Comparison of ENCODE assay signal across 11 cellular contexts in the genomic region with DNA sequence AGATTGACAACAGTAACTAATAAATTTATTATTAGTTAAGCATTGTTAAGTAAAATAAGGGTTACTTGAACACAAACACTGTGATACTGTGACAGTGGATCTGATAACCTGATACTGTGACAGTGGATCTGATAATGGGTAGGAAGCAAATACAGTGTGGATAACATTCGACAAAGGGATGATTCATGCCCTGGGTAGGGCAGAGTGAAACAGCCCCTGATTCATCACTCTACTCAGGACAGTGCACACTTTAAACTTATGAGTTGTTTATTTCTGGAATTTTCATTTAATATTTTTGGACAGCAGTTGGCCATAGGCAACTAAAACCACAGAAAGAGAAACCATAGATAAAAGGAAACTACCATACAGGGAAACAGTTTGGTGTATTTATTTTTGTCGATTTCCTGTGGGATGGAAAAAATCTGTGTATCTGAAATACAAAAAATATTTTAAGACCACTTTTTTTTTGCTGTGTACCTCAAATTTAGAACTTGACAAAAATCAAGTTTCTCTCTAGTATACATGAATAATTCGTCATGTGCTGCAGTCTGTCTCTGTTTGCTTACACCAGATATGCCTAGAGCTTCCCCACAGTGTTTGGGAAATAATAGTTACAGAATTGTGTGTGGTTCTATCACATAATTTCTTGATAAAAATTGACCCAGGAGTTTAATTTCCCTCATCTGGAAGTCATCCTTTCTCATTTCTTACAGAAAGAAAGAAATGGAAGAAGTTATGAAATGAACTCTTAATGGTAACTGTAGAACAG.
A peak's percentile ranks its signal among the peaks of the same experiment; 100 is the strongest.
DNase-seq lines count a peak whose midpoint lies in the region; ATAC-seq, FAIRE-seq and TF ChIP-seq lines count a peak whose summit lies in the region.
"Had no signal": no experiment of that assay in that cellular context is flagged by ENCODE, and none has a peak within 500 bp of the region (broad histone marks: within the 10 kb centered on the region; RNA-seq: fewer than 3 reads in every experiment).

No MANE protein-coding gene starts in this region.

- no peak overlapping the region for H3K4me3 Mint-ChIP-seq in nephron progenitor cell
- H3K4me3 Mint-ChIP-seq: CD14-positive monocyte had no signal

- no peaks in the 10 kb centered on the region for H3K27me3 Mint-ChIP-seq in nephron progenitor cell (ENCODE audit: low read depth, poor library complexity)

- no peaks in the 10 kb centered on the region for H4K20me1 ChIP-seq in SK-N-SH (ENCODE audit: insufficient read depth)

- ATAC-seq in A549: peak; percentile 95 to 96
- peak; percentile 100 for ATAC-seq in foreskin keratinocyte
- no peak for ATAC-seq in GM19455 (IDR thresholded peaks at IDR 0.05; ENCODE audit: unreplicated experiment)

- H3K4me1 ChIP-seq in A549 (peaks cover 37% of the 10 kb centered on the region), SK-N-SH (ENCODE audit: control insufficient read depth in 1 of 2, insufficient read depth in 2 of 2, low read depth in 1 of 2, low read length in 1 of 2) (no peaks in the 10 kb centered on the region; a peak in 1 of 4 replicates), foreskin keratinocyte (peaks cover 17% of the 10 kb centered on the region)

- WGBS in A549 (ENCODE audit: missing lambda C conversion rate): 4% methylated on average over 3 of the region's 3 CpGs
- 7% methylated on average over 3 of the region's 3 CpGs for WGBS in SK-N-SH (ENCODE audit: low lambda C conversion rate)

- no peaks in the 10 kb centered on the region for H3K9me3 ChIP-seq in A549
- no peaks in the 10 kb centered on the region for H3K9me3 ChIP-seq in SK-N-SH
- H3K9me3 ChIP-seq: SJSA1 had no signal

- peaks cover 17% of the 10 kb centered on the region for H3F3A ChIP-seq in SK-N-SH (replicated peaks; ENCODE audit: insufficient read depth)

- H3K36me3 ChIP-seq in SK-N-SH (replicated peaks in 1 of 2; ENCODE audit: control insufficient read depth in 1 of 2, insufficient read depth in 2 of 2, low read length in 1 of 2): no peaks in the 10 kb centered on the region
- H3K36me3 ChIP-seq: SJSA1 had no signal

- peak; percentile 78 for FAIRE-seq in A549 (lab: Jason Lieb, UNC)

- H3K36me3 Mint-ChIP-seq in nephron progenitor cell (ENCODE audit: low read depth): no peaks in the 10 kb centered on the region
- H3K36me3 Mint-ChIP-seq: CD14-positive monocyte had no signal

- no peak overlapping the region for H3K4me3 ChIP-seq in A549
- no peak overlapping the region; a peak in 1 of 4 replicates for H3K4me3 ChIP-seq in SK-N-SH (ENCODE audit: low read depth in 2 of 2, low read length in 1 of 2)
- H3K4me3 ChIP-seq: SJSA1 had no signal

- H3K27ac ChIP-seq in A549 (peak overlapping the region; percentile 1 to 44; a peak in 3 of 6 replicates), SK-N-SH (ENCODE audit: low read depth in 2 of 2, low read length in 1 of 2) (peak overlapping the region in 1 of 2 experiments; percentile 65; a peak in 2 of 4 replicates), foreskin keratinocyte (peak overlapping the region; percentile 96)
- H3K27ac ChIP-seq: SJSA1 had no signal

- H3K4me1 Mint-ChIP-seq in nephron progenitor cell: no peaks in the 10 kb centered on the region

- no peak overlapping the region for H3K9ac ChIP-seq in SK-N-SH

- CTCF ChIA-PET in A549 (lab: Yijun Ruan, JAX) (no interaction called here), SK-N-SH (lab: Yijun Ruan, JAX) (no interaction called here)

- DNase-seq in A549 (ENCODE audit: low read depth in 1 of 2, low spot score in 1 of 2) (peak; percentile 38 to 39), HCEC 1CT (peak; percentile 80), SK-N-SH (no peak), foreskin keratinocyte (peak in 1 of 2 donors; percentile 83), NCI-H526 treated with DMSO at 0.1 percent for 48 hours (lab: John Stamatoyannopoulos, UW) (no peak), NCI-H1930 (lab: John Stamatoyannopoulos, UW) (no peak), nephron progenitor cell (no peak)
- DNase-seq: NCI-H187 treated with DMSO at 0.1 percent for 48 hours had no signal

- TF ChIP-seq CTCF in A549 (IDR thresholded peaks at IDR 0.05): no peak
- TF ChIP-seq CTCF in SK-N-SH (IDR thresholded peaks at IDR 0.05): no peak
- TF ChIP-seq CTCF in foreskin keratinocyte (conservative IDR thresholded peaks at IDR 0.05): no peak
- TF ChIP-seq CTCF in nephron progenitor cell (IDR thresholded peaks at IDR 0.05): no peak

- TF ChIP-seq RAD21 in A549 (conservative IDR thresholded peaks at IDR 0.05 in 1 of 2, IDR thresholded peaks at IDR 0.05 in 1 of 2) (no peak), SK-N-SH (IDR thresholded peaks at IDR 0.05; ENCODE audit: low read length) (no peak)

- TF ChIP-seq POLR2A in A549 (IDR thresholded peaks at IDR 0.05; ENCODE audit: low read length): no peak

- H3K4me2 ChIP-seq in A549 (peak overlapping the region; percentile 47), SK-N-SH (peak overlapping the region; percentile 25; the same call in 1 of the 2 replicates)

- no peaks in the 10 kb centered on the region for H3K79me2 ChIP-seq in SK-N-SH (ENCODE audit: insufficient read depth)

- H3K27me3 ChIP-seq in SK-N-SH (ENCODE audit: insufficient read depth) (no peaks in the 10 kb centered on the region), foreskin keratinocyte (no peaks in the 10 kb centered on the region)
- H3K27me3 ChIP-seq: SJSA1 had no signal

- no peak overlapping the region for H3K27ac Mint-ChIP-seq in nephron progenitor cell
- H3K27ac Mint-ChIP-seq: CD14-positive monocyte had no signal

- POLR2A ChIA-PET in A549 (lab: Yijun Ruan, JAX): no interaction called here
- POLR2A ChIA-PET in SK-N-SH (lab: Yijun Ruan, JAX): no interaction called here

- peaks cover 3% of the 10 kb centered on the region for H3K9me3 Mint-ChIP-seq in nephron progenitor cell

- no peak overlapping the region for H2AFZ ChIP-seq in SK-N-SH (ENCODE audit: low read depth)

- TF ChIP-seq EP300 in A549 (IDR thresholded peaks at IDR 0.05) (no peak), SK-N-SH (IDR thresholded peaks at IDR 0.05; ENCODE audit: borderline replicate concordance in 1 of 2, low read depth in 1 of 2, low read length in 1 of 2) (peak; percentile 11 to 81; a peak in 3 of 4 replicates)

- H3K9me2 ChIP-seq in SK-N-SH: no peaks in the 10 kb centered on the region

TF ChIP-seq in A549, 52 proteins besides CTCF, POLR2A, EP300 and RAD21:
- TF ChIP-seq KDM1A (IDR thresholded peaks at IDR 0.05; ENCODE audit: low read depth): no peak
- no peak for TF ChIP-seq RARB (CRISPR knock-in tag; IDR thresholded peaks at IDR 0.05)
- no peak for TF ChIP-seq NPAS2 (CRISPR knock-in tag; IDR thresholded peaks at IDR 0.05; ENCODE audit: borderline replicate concordance)
- TF ChIP-seq JUNB (IDR thresholded peaks at IDR 0.05): peak; percentile 55
- TF ChIP-seq FOSL2 (IDR thresholded peaks at IDR 0.05): peak; percentile 62; the same call in 1 of the 2 replicates
- TF ChIP-seq FOSL2 (CRISPR knock-in tag; IDR thresholded peaks at IDR 0.05): peak; percentile 69
- no peak for TF ChIP-seq SREBF2 (IDR thresholded peaks at IDR 0.05)

TF ChIP-seq in SK-N-SH, 30 proteins besides CTCF, POLR2A, EP300 and RAD21 (continues in another document):
- TF ChIP-seq TEAD4 (IDR thresholded peaks at IDR 0.05; ENCODE audit: borderline replicate concordance, insufficient read depth): peak; percentile 36; the same call in 1 of the 2 replicates
- TF ChIP-seq, protein P1, sequence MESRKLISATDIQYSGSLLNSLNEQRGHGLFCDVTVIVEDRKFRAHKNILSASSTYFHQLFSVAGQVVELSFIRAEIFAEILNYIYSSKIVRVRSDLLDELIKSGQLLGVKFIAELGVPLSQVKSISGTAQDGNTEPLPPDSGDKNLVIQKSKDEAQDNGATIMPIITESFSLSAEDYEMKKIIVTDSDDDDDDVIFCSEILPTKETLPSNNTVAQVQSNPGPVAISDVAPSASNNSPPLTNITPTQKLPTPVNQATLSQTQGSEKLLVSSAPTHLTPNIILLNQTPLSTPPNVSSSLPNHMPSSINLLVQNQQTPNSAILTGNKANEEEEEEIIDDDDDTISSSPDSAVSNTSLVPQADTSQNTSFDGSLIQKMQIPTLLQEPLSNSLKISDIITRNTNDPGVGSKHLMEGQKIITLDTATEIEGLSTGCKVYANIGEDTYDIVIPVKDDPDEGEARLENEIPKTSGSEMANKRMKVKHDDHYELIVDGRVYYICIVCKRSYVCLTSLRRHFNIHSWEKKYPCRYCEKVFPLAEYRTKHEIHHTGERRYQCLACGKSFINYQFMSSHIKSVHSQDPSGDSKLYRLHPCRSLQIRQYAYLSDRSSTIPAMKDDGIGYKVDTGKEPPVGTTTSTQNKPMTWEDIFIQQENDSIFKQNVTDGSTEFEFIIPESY (IDR thresholded peaks at IDR 0.05; ENCODE audit: borderline replicate concordance, low read depth): no peak; the same call in 1 of the 2 replicates
- TF ChIP-seq, protein P2, sequence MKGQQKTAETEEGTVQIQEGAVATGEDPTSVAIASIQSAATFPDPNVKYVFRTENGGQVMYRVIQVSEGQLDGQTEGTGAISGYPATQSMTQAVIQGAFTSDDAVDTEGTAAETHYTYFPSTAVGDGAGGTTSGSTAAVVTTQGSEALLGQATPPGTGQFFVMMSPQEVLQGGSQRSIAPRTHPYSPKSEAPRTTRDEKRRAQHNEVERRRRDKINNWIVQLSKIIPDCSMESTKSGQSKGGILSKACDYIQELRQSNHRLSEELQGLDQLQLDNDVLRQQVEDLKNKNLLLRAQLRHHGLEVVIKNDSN (IDR thresholded peaks at IDR 0.05; ENCODE audit: borderline replicate concordance, low read depth): no peak
- TF ChIP-seq RXRA (IDR thresholded peaks at IDR 0.05; ENCODE audit: borderline replicate concordance, low read depth): peak; percentile 63; the same call in 1 of the 2 replicates
- TF ChIP-seq RFX5 (IDR thresholded peaks at IDR 0.05; ENCODE audit: low read length): no peak
- no peak for TF ChIP-seq TAF1 (IDR thresholded peaks at IDR 0.05; ENCODE audit: borderline replicate concordance, low read depth, low read length)
- no peak for TF ChIP-seq CHD2 (IDR thresholded peaks at IDR 0.05; ENCODE audit: low read length, partially characterized antibody)
- TF ChIP-seq ELF1 (IDR thresholded peaks at IDR 0.05): no peak
- TF ChIP-seq FOSL2 (IDR thresholded peaks at IDR 0.05; ENCODE audit: borderline replicate concordance, low read depth): peak; percentile 94
- no peak for TF ChIP-seq MEF2A (IDR thresholded peaks at IDR 0.05; ENCODE audit: borderline replicate concordance, low read depth)
- TF ChIP-seq JUND (IDR thresholded peaks at IDR 0.05): peak; percentile 96
- TF ChIP-seq, protein P3, sequence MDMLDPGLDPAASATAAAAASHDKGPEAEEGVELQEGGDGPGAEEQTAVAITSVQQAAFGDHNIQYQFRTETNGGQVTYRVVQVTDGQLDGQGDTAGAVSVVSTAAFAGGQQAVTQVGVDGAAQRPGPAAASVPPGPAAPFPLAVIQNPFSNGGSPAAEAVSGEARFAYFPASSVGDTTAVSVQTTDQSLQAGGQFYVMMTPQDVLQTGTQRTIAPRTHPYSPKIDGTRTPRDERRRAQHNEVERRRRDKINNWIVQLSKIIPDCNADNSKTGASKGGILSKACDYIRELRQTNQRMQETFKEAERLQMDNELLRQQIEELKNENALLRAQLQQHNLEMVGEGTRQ (IDR thresholded peaks at IDR 0.05; ENCODE audit: borderline replicate concordance, low read depth, low read length): no peak

Comparison
In these comparisons a context has a peak if more than half of its experiments do, and no peak if none do; other contexts are left out.
1. DNase-seq: peak in A549 (2 of 2) and HCEC 1CT (single experiment); none in SK-N-SH (single experiment), NCI-H526 treated with DMSO at 0.1 percent for 48 hours (single experiment), NCI-H1930 (0 of 2) and nephron progenitor cell (single experiment).